8 cellular contexts compared by ENCODE assay signal in the genomic region with DNA sequence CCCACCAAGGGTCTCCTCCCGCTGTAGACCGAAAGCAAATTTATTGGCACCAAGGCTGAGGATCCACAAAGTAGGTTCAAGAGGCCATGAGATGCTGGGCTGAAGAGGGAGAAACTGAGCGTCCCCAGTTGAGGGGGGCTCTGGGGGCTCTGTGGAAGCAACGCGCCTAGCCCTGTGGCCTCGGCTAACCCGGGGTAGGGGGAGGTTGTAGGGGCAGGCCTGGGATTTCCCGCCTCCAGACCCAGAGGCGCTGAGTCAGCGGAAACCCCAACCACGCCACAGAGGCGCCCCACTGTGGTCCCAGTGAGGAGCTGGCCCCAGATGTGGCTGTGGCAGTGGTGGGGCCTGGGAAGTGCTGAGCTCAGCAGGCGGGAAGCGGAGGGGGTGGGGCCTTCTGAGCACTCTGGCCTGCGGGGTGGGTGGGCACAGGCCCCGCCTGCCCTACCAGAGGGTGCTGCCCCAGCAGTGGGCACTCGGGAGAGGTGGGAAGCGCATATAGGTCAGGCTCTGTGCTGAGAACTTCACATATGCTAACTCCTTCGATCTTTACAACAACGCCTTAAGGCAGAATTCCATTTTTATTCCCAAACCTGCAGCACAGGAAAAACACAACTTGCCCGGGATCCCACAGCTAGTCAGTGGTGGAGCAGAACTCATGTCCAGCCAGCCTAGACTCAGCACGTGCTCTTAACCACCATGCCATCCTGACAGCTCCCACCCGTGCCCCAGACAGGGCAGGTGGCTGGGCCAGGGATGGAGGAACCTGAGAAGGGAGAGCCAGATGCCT. TPM values are rescaled to one million over a fixed set of nuclear protein-coding genes. Genes with fewer than 3 reads are reported as not detected.
DNase-seq lines count a peak whose midpoint lies in the region; ATAC-seq and TF ChIP-seq lines count a peak whose summit lies in the region.

No MANE protein-coding gene starts in this region.

- H3K4me1 ChIP-seq in urinary bladder (ENCODE audit: insufficient read depth), result no peaks in the 10 kb centered on the region

- no peaks in the 10 kb centered on the region for H3K9me3 Mint-ChIP-seq in activated T-cell treated with anti-CD3 and anti-CD28 coated beads, Interleukin-2, amount 50 U/mL, for 4 hours

- H3K4me3 Mint-ChIP-seq in activated T-cell treated with anti-CD3 and anti-CD28 coated beads, Interleukin-2, amount 50 U/mL, for 4 hours, result no peak overlapping the region

- peak; percentile 75 to 85 for ATAC-seq in activated T-cell treated with anti-CD3 and anti-CD28 coated beads, Interleukin-2, amount 50 U/mL, for 4 hours
- no peak for ATAC-seq in GM21786 (IDR thresholded peaks at IDR 0.05; ENCODE audit: unreplicated experiment)
- no peak for ATAC-seq in HG03469 (IDR thresholded peaks at IDR 0.05; ENCODE audit: unreplicated experiment)

- intact Hi-C loops in posterior vena cava (cut with DNase I), result loop anchor here in 1 of 2 donors (5.0 kb wide), 1 partner anchor 43 kb away; no protein-coding TSS in a partner anchor

- peak; percentile 75 for DNase-seq in DMS153 (lab: John Stamatoyannopoulos, UW)
- DNase-seq in NB4 (ENCODE audit: low read depth), result peak; percentile 73
- peak; percentile 53 for DNase-seq in activated T-cell treated with anti-CD3 and anti-CD28 coated beads, Interleukin-2, amount 50 U/mL, for 4 hours
- DNase-seq in foreskin fibroblast, result peak; percentile 58 to 87
- DNase-seq in posterior vena cava (ENCODE audit: low spot score), result peak; percentile 93

- 23% methylated on average over 23 of the region's 23 CpGs for WGBS in urinary bladder

- peaks cover 40% of the 10 kb centered on the region for H3K4me1 Mint-ChIP-seq in activated T-cell treated with anti-CD3 and anti-CD28 coated beads, Interleukin-2, amount 50 U/mL, for 4 hours (ENCODE audit: low read depth)

- H3K36me3 ChIP-seq in urinary bladder (ENCODE audit: insufficient read depth), result no peaks in the 10 kb centered on the region

- no peak overlapping the region for H3K4me3 ChIP-seq in NB4 (ENCODE audit: low read depth, low read length)
- H3K4me3 ChIP-seq in foreskin fibroblast (ENCODE audit: low read depth in 1 of 2, low read length in 2 of 2), result peak overlapping the region; percentile 15 to 99
- H3K4me3 ChIP-seq in urinary bladder (ENCODE audit: low read depth, low read length), result no peak overlapping the region

- no peaks in the 10 kb centered on the region for H3K36me3 Mint-ChIP-seq in activated T-cell treated with anti-CD3 and anti-CD28 coated beads, Interleukin-2, amount 50 U/mL, for 4 hours (ENCODE audit: insufficient read depth)

- peak overlapping the region; percentile 77 for H3K27ac ChIP-seq in urinary bladder (ENCODE audit: low read depth)

- TF ChIP-seq CTCF in NB4 (IDR thresholded peaks at IDR 0.05; ENCODE audit: low read depth, low read length), result peak; percentile 26
- peak; percentile 34 for TF ChIP-seq CTCF in foreskin fibroblast (IDR thresholded peaks at IDR 0.05; ENCODE audit: low read depth, low read length)

- H3K27me3 Mint-ChIP-seq in activated T-cell treated with anti-CD3 and anti-CD28 coated beads, Interleukin-2, amount 50 U/mL, for 4 hours (ENCODE audit: low read depth), result peaks cover 56% of the 10 kb centered on the region

- no peak for TF ChIP-seq POLR2A in NB4 (IDR thresholded peaks at IDR 0.05; ENCODE audit: extremely low read depth, insufficient read length)

RNA-seq across cellular contexts. Expression of a gene that starts 1.5 kb away (rescaled TPM):
- under 1 TPM; 0.57 to 0.89 (median 0.61) TPM for total RNA-seq in activated T-cell treated with anti-CD3 and anti-CD28 coated beads, Interleukin-2, amount 50 U/mL, for 4 hours
- total RNA-seq in posterior vena cava (100 to 1,000 TPM in 1 of 2 donors, 10 to 100 TPM in 1; 93.3 to 179 TPM), urinary bladder (217 TPM)
- 166 TPM for polyA plus RNA-seq in urinary bladder

RNA-seq across cellular contexts. Expression of a gene that starts 58.9 kb away (rescaled TPM):
- under 1 TPM; 0.18 to 0.68 (median 0.65) TPM for total RNA-seq in activated T-cell treated with anti-CD3 and anti-CD28 coated beads, Interleukin-2, amount 50 U/mL, for 4 hours
- total RNA-seq in posterior vena cava (1 to 10 TPM; 3.8 to 5.3 TPM), urinary bladder (13.4 TPM)
- 6.1 TPM for polyA plus RNA-seq in urinary bladder

Comparison
In these comparisons a context has a peak if more than half of its experiments do, and no peak if none do; other contexts are left out.
1. H3K4me3 ChIP-seq: peak in foreskin fibroblast (2 of 2); none in NB4 (single experiment) and urinary bladder (single experiment).
2. ATAC-seq: peak in activated T-cell treated with anti-CD3 and anti-CD28 coated beads, Interleukin-2, amount 50 U/mL, for 4 hours (2 of 2); none in GM21786 (single experiment) and HG03469 (single experiment).
3. RNA of a gene that starts 1.5 kb away (total RNA-seq): 217 TPM in urinary bladder (single experiment) and 93.3 to 179 TPM in posterior vena cava; 0.57 to 0.89 TPM in activated T-cell treated with anti-CD3 and anti-CD28 coated beads, Interleukin-2, amount 50 U/mL, for 4 hours; every median in the first group is over 10 times any median in the second.
4. Peak in every context shown above with its lines, with median percentiles within 50 percentile points of each other: DNase-seq.